ENCODE assay signal across 1 cellular context in the genomic region with DNA sequence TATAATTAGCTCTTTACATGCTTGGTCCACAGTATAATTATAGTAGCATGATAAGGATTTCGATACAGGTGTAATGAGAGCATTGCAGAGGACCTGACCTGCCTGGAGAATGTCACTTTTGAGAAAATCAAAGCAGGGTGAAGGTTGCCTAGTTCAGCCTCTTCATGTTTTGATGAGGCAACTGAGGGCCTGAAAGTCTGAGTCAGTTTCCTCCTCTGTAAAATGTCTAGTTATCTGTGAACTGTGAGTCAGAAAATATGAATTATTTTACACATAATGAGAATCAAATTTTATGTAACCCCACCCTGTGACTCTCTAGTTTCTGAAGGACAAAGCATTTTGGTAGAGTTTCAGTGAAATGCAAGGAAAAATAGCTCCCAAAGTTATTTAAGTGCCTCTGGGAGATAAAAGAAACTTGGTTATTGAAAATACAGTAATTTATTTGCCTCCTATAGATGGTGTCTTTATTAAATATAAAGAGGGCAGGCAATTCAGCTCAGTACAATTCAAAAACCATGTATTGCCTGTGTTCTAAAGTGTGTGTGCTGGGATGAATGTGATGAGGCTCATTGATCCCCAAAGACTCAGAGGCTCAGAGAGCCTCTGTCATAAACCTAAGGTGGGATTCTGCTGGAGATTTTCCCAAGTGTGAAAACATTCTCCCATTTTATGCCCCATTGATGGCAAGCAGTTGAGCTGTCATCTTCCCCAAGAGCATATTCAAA.
TF ChIP-seq lines count a peak whose summit lies in the region.

No MANE protein-coding gene starts in this region.

TF ChIP-seq in GM12878, 131 proteins besides CTCF, POLR2A, EP300 and RAD21:
- TF ChIP-seq KLF5 (IDR thresholded peaks at IDR 0.05; ENCODE audit: partially characterized antibody), result no peak
- TF ChIP-seq SREBF2 (IDR thresholded peaks at IDR 0.05; ENCODE audit: low read length), result no peak
- TF ChIP-seq SIX5 (IDR thresholded peaks at IDR 0.05; ENCODE audit: low read depth, low read length, severe bottlenecking), result no peak
- TF ChIP-seq EGR1 (IDR thresholded peaks at IDR 0.05; ENCODE audit: borderline replicate concordance in 1 of 2, low read depth in 2 of 2, low read length in 2 of 2), result no peak
- TF ChIP-seq ZSCAN29 (IDR thresholded peaks at IDR 0.05), result no peak
- no peak for TF ChIP-seq IRF4 (IDR thresholded peaks at IDR 0.05; ENCODE audit: low read depth, low read length)
- no peak for TF ChIP-seq SUZ12 (IDR thresholded peaks at IDR 0.05; ENCODE audit: unreplicated experiment)
- TF ChIP-seq, protein P1, sequence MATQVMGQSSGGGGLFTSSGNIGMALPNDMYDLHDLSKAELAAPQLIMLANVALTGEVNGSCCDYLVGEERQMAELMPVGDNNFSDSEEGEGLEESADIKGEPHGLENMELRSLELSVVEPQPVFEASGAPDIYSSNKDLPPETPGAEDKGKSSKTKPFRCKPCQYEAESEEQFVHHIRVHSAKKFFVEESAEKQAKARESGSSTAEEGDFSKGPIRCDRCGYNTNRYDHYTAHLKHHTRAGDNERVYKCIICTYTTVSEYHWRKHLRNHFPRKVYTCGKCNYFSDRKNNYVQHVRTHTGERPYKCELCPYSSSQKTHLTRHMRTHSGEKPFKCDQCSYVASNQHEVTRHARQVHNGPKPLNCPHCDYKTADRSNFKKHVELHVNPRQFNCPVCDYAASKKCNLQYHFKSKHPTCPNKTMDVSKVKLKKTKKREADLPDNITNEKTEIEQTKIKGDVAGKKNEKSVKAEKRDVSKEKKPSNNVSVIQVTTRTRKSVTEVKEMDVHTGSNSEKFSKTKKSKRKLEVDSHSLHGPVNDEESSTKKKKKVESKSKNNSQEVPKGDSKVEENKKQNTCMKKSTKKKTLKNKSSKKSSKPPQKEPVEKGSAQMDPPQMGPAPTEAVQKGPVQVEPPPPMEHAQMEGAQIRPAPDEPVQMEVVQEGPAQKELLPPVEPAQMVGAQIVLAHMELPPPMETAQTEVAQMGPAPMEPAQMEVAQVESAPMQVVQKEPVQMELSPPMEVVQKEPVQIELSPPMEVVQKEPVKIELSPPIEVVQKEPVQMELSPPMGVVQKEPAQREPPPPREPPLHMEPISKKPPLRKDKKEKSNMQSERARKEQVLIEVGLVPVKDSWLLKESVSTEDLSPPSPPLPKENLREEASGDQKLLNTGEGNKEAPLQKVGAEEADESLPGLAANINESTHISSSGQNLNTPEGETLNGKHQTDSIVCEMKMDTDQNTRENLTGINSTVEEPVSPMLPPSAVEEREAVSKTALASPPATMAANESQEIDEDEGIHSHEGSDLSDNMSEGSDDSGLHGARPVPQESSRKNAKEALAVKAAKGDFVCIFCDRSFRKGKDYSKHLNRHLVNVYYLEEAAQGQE (IDR thresholded peaks at IDR 0.05; ENCODE audit: low read depth, low read length), result no peak
- TF ChIP-seq NFYA (IDR thresholded peaks at IDR 0.05; ENCODE audit: borderline replicate concordance, low read depth, low read length), result no peak
